Comparison of ENCODE assay signal across 8 cellular contexts in genomic region chr2:105795575-105795934, GRCh38. TPM values are rescaled to one million over a fixed set of nuclear protein-coding genes. Genes with fewer than 3 reads are reported as not detected.
DNase-seq lines count a peak whose midpoint lies in the region; ATAC-seq, FAIRE-seq and TF ChIP-seq lines count a peak whose summit lies in the region.

No MANE protein-coding gene starts in this region.

- intact Hi-C loops in Calu3 (cut with micrococcal nuclease; ENCODE audit: unreplicated experiment): no loop called here
- intact Hi-C loops in HepG2 (cut with micrococcal nuclease; ENCODE audit: unreplicated experiment): no loop called here
- intact Hi-C loops in sigmoid colon (cut with DNase I): no loop called here

- H3K4me3 Mint-ChIP-seq in Calu3 (ENCODE audit: low read depth, unreplicated experiment): no peak overlapping the region

- H4K20me1 ChIP-seq in DOHH2 (ENCODE audit: control insufficient read depth, insufficient read depth, low read depth, low read length) (no peaks in the 10 kb centered on the region), HepG2 (ENCODE audit: insufficient read depth, low read length) (no peaks in the 10 kb centered on the region)

- TF ChIP-seq CTCF in DOHH2 (IDR thresholded peaks at IDR 0.05; ENCODE audit: low read depth, low read length, poor library complexity, severe bottlenecking) (no peak), Calu3 (IDR thresholded peaks at IDR 0.05; ENCODE audit: unreplicated experiment) (no peak), HepG2 (CRISPR knock-in tag; IDR thresholded peaks at IDR 0.05) (no peak), sigmoid colon (IDR thresholded peaks at IDR 0.05) (no peak)

- H3K79me2 ChIP-seq in DOHH2 (ENCODE audit: control insufficient read depth, low read length) (peaks cover 89% of the 10 kb centered on the region), HepG2 (ENCODE audit: insufficient read depth, low read length) (peaks cover 12% of the 10 kb centered on the region)

- no peak overlapping the region for H2AFZ ChIP-seq in HepG2 (ENCODE audit: low read length)

- H3K36me3 ChIP-seq in DOHH2 (ENCODE audit: control insufficient read depth, low read length) (no peaks in the 10 kb centered on the region; the same call in 1 of the 2 replicates), KOPT-K1 (ENCODE audit: insufficient read depth, low read length) (no peaks in the 10 kb centered on the region), mucosa of rectum (ENCODE audit: control insufficient read depth in 2 of 2, insufficient read depth in 2 of 2, low read length in 2 of 2) (no peaks in the 10 kb centered on the region), HepG2 (replicated peaks in 1 of 2; ENCODE audit: control insufficient read depth in 1 of 2, insufficient read depth in 2 of 2, low read length in 2 of 2) (no peaks in the 10 kb centered on the region), sigmoid colon (no peaks in the 10 kb centered on the region)

- H3K4me3 ChIP-seq in DOHH2 (ENCODE audit: low read length) (peak overlapping the region; percentile 69), mucosa of rectum (ENCODE audit: low read length in 2 of 2) (peak overlapping the region in 1 of 2 donors; percentile 1), HepG2 (replicated peaks in 1 of 3; ENCODE audit: insufficient read depth in 1 of 3, low read depth in 2 of 3, low read length in 3 of 3) (no peak overlapping the region), sigmoid colon (no peak overlapping the region)

- H3K36me3 Mint-ChIP-seq in Calu3 (ENCODE audit: insufficient read depth, unreplicated experiment): peaks cover 11% of the 10 kb centered on the region

- BruUV-seq in Calu3 (replicated peaks; lab: Mats Ljungman, UMichigan) (no TSS peak), HepG2 (replicated peaks; lab: Mats Ljungman, UMichigan) (no TSS peak)

- CTCF ChIA-PET in Calu3 (lab: Charles Lee): no interaction called here
- CTCF ChIA-PET in HepG2 (lab: Yijun Ruan, JAX; ENCODE audit: low intra/inter-chr PET ratio, low total read pairs): no interaction called here

- peaks cover 26% of the 10 kb centered on the region for H3F3A ChIP-seq in DOHH2 (ENCODE audit: control insufficient read depth, insufficient read depth)

- H3K9me3 ChIP-seq in DOHH2 (ENCODE audit: control insufficient read depth, insufficient read depth, low read length) (no peaks in the 10 kb centered on the region), KOPT-K1 (ENCODE audit: insufficient read depth, low read length, poor library complexity, severe bottlenecking) (no peaks in the 10 kb centered on the region), mucosa of rectum (ENCODE audit: control insufficient read depth in 2 of 2, low read length in 2 of 2) (no peaks in the 10 kb centered on the region), HepG2 (ENCODE audit: low read length) (no peaks in the 10 kb centered on the region), sigmoid colon (no peaks in the 10 kb centered on the region)

- no peak overlapping the region for H3K9ac ChIP-seq in mucosa of rectum (ENCODE audit: low read depth in 1 of 2, low read length in 2 of 2)
- H3K9ac ChIP-seq in HepG2 (ENCODE audit: insufficient read depth, low read depth, low read length): no peak overlapping the region

- 97% methylated on average over 9 of the region's 9 CpGs for WGBS in HepG2 (ENCODE audit: low lambda C conversion rate)
- 24 to 26% methylated on average over 9 of the region's 9 CpGs for WGBS in sigmoid colon, 2 donors

- no peaks in the 10 kb centered on the region for H3K27me3 Mint-ChIP-seq in Calu3 (ENCODE audit: unreplicated experiment)

- DNase-seq in activated CD8-positive, alpha-beta memory T cell treated with anti-CD3 and anti-CD28 coated beads, Interleukin-2, amount 50 U/mL, for 48 hours: peak; percentile 55
- no peak for DNase-seq in Calu3
- no peak for DNase-seq in HepG2 (ENCODE audit: low spot score)
- DNase-seq in sigmoid colon: no peak

- TF ChIP-seq POLR2A in HepG2 (IDR thresholded peaks at IDR 0.05; ENCODE audit: insufficient read depth in 1 of 2, low read depth in 2 of 2, low read length in 2 of 2) (no peak), sigmoid colon (IDR thresholded peaks at IDR 0.05) (no peak)

- H3K4me1 ChIP-seq in DOHH2 (ENCODE audit: control insufficient read depth, low read length) (peaks cover 63% of the 10 kb centered on the region), mucosa of rectum (ENCODE audit: control insufficient read depth in 2 of 2, insufficient read depth in 2 of 2, low read length in 2 of 2) (peaks cover 33 to 40% of the 10 kb centered on the region in 2 donors), HepG2 (ENCODE audit: insufficient read depth, low read length) (peaks cover 44% of the 10 kb centered on the region), sigmoid colon (peaks cover 0 to 64% (median 48%) of the 10 kb centered on the region in 4 donors)

- TF ChIP-seq EP300 in HepG2 (IDR thresholded peaks at IDR 0.05; ENCODE audit: low read depth in 2 of 2, low read length in 2 of 2) (no peak), HepG2 (CRISPR knock-in tag; IDR thresholded peaks at IDR 0.05; ENCODE audit: borderline replicate concordance) (no peak), sigmoid colon (IDR thresholded peaks at IDR 0.05) (no peak)

- no peak overlapping the region for H3K27ac Mint-ChIP-seq in Calu3 (ENCODE audit: unreplicated experiment)

- POLR2A ChIA-PET in HepG2 (lab: Yijun Ruan, JAX): no interaction called here

- peak overlapping the region; percentile 94 for H3K4me2 ChIP-seq in DOHH2 (ENCODE audit: low read length)
- H3K4me2 ChIP-seq in HepG2 (ENCODE audit: low read depth, low read length): no peak overlapping the region

- ATAC-seq in GM21447 (IDR thresholded peaks at IDR 0.05; ENCODE audit: unreplicated experiment): no peak
- no peak for ATAC-seq in HepG2

- H3K27ac ChIP-seq in DOHH2 (ENCODE audit: low read depth, low read length) (peak overlapping the region; percentile 94), KOPT-K1 (ENCODE audit: low read depth, low read length, poor library complexity, severe bottlenecking) (peak overlapping the region; percentile 93), mucosa of rectum (ENCODE audit: low read depth in 2 of 2, low read length in 2 of 2) (peak overlapping the region; percentile 17 to 52), HepG2 (ENCODE audit: extremely low read length, insufficient read depth, low read length) (no peak overlapping the region), sigmoid colon (no peak overlapping the region)

- no peaks in the 10 kb centered on the region for H3K27me3 ChIP-seq in DOHH2 (ENCODE audit: control insufficient read depth, low read length)
- no peaks in the 10 kb centered on the region for H3K27me3 ChIP-seq in mucosa of rectum (ENCODE audit: control insufficient read depth in 2 of 2, insufficient read depth in 2 of 2, low read length in 2 of 2)
- no peaks in the 10 kb centered on the region for H3K27me3 ChIP-seq in HepG2 (ENCODE audit: control insufficient read depth in 1 of 2, insufficient read depth in 2 of 2, low read length in 2 of 2)
- H3K27me3 ChIP-seq in sigmoid colon: no peaks in the 10 kb centered on the region

- H3K9me2 ChIP-seq in DOHH2 (replicated peaks; ENCODE audit: control insufficient read depth, low read length): no peaks in the 10 kb centered on the region

- peaks cover 19% of the 10 kb centered on the region for H3K4me1 Mint-ChIP-seq in Calu3 (ENCODE audit: low read depth, unreplicated experiment)

- FAIRE-seq in HepG2 (lab: Jason Lieb, UNC): no peak

- H3K9me3 Mint-ChIP-seq in Calu3 (ENCODE audit: low read depth, unreplicated experiment): no peaks in the 10 kb centered on the region

- TF ChIP-seq RAD21 in HepG2 (CRISPR knock-in tag; IDR thresholded peaks at IDR 0.05): no peak

- in situ Hi-C loops in HepG2 (cut with HindIII; ENCODE audit: extremely low pct_ligation_motif_present, low pct_unique_long_range_greater_than_20kb): no loop called here

TF ChIP-seq in HepG2, 621 proteins besides CTCF, POLR2A, EP300 and RAD21:
- TF ChIP-seq, protein P1, sequence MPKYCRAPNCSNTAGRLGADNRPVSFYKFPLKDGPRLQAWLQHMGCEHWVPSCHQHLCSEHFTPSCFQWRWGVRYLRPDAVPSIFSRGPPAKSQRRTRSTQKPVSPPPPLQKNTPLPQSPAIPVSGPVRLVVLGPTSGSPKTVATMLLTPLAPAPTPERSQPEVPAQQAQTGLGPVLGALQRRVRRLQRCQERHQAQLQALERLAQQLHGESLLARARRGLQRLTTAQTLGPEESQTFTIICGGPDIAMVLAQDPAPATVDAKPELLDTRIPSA (CRISPR knock-in tag; IDR thresholded peaks at IDR 0.05; ENCODE audit: borderline replicate concordance): no peak
- no peak for TF ChIP-seq ZNF12 (CRISPR knock-in tag; IDR thresholded peaks at IDR 0.05)
- no peak for TF ChIP-seq ZNF510 (CRISPR knock-in tag; IDR thresholded peaks at IDR 0.05; ENCODE audit: low read depth)
- TF ChIP-seq NFIB (CRISPR knock-in tag; IDR thresholded peaks at IDR 0.05; ENCODE audit: borderline replicate concordance): no peak
- no peak for TF ChIP-seq JUND (CRISPR knock-in tag; IDR thresholded peaks at IDR 0.05)

RNA-seq across cellular contexts. Expression of gene NCK2, which starts 50.8 kb away (rescaled TPM):
- total RNA-seq in Calu3 (2022) (88.6 and 96.9 TPM in 2 replicates), HepG2 (2016; rRNA removed; fragmentation: Illumina TruSeq; extraction: Trizol) (21.3 and 23.5 TPM in 2 replicates), sigmoid colon (10 to 100 TPM; 39.2 to 56.1 (median 53.7) TPM)
- total RNA-seq in HepG2 (2016; cell fraction: cytosol; rRNA removed; fragmentation: Illumina TruSeq; extraction: Trizol; ENCODE audit: low read depth): 20.1 and 23.4 TPM in 2 replicates
- 17.9 and 25.3 TPM in 2 replicates for total RNA-seq in HepG2 (2016; cell fraction: insoluble cytoplasmic fraction; rRNA removed; fragmentation: Illumina TruSeq; extraction: Trizol)
- 50.5 and 50.9 TPM in 2 replicates for total RNA-seq in HepG2 (2016; cell fraction: membrane; rRNA removed; fragmentation: Illumina TruSeq; extraction: Trizol)
- 12.0 and 12.1 TPM in 2 replicates for total RNA-seq in HepG2 (2016; cell fraction: nucleus; rRNA removed; fragmentation: Illumina TruSeq; extraction: Trizol)
- polyA plus RNA-seq in HepG2 (2011; rRNA removed) (14.8 and 19.5 TPM in 2 replicates), sigmoid colon (10 to 100 TPM; 36.4 to 59.9 (median 41.4) TPM)
- polyA plus RNA-seq in HepG2 (2011; cell fraction: cytosol; rRNA removed): 21.4 and 24.5 TPM in 2 replicates
- 8.9 and 9.7 TPM in 2 replicates for polyA plus RNA-seq in HepG2 (2011; cell fraction: nucleus; rRNA removed)
- 20.9 and 25.1 TPM in 2 replicates for polyA plus RNA-seq in HepG2 (2012)
- polyA plus RNA-seq in HepG2 (2016; cell fraction: cytosol; fragmentation: Illumina TruSeq; extraction: Trizol; ENCODE audit: low read depth): 30.8 and 31.3 TPM in 2 replicates
- polyA plus RNA-seq in HepG2 (2016; cell fraction: insoluble cytoplasmic fraction; fragmentation: Illumina TruSeq; extraction: Trizol; ENCODE audit: low read depth): 24.5 and 29.7 TPM in 2 replicates
- 53.4 and 56.8 TPM in 2 replicates for polyA plus RNA-seq in HepG2 (2016; cell fraction: membrane; fragmentation: Illumina TruSeq; extraction: Trizol; ENCODE audit: low read depth)
- 18.9 and 21.5 TPM in 2 replicates for polyA plus RNA-seq in HepG2 (2016; cell fraction: nucleus; fragmentation: Illumina TruSeq; extraction: Trizol; ENCODE audit: insufficient read depth, low read depth)
- 4.0 and 18.1 TPM in 2 replicates for polyA minus RNA-seq in HepG2 (2011; rRNA and poly(A)+ RNA removed; ENCODE audit: low replicate concordance)
- 9.8 and 11.4 TPM in 2 replicates for polyA minus RNA-seq in HepG2 (2011; cell fraction: cytosol; rRNA and poly(A)+ RNA removed)
- 9.0 and 11.7 TPM in 2 replicates for polyA minus RNA-seq in HepG2 (2011; cell fraction: nucleus; rRNA and poly(A)+ RNA removed)

Comparison
In these comparisons a context has a peak if more than half of its experiments do, and no peak if none do; other contexts are left out.
1. H3K27ac ChIP-seq: peak in DOHH2 (single experiment), KOPT-K1 (single experiment) and mucosa of rectum (2 of 2); none in HepG2 (single experiment) and sigmoid colon (0 of 4).